1 cellular context compared by ENCODE assay signal in the genomic region with DNA sequence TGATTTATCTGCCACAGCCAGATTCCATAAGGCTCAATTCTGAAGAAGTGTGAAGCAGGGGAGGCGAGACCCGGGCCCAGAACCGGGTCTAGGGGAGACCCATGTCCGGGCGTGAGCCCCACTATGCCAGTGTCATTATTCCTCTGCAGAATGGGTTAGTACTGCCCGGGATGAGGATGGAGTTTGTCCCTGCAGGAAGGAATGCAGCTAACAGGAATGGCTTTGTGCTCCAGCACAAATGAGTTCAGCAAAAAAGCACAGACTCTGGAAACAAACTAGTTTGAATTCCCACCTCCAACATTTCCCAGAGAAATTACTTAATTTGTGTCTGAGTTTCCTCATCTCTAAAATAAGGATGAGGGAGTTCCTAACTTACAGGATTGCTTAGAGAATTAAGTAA.
TF ChIP-seq lines count a peak whose summit lies in the region.

No MANE protein-coding gene starts in this region.

TF ChIP-seq in GM23338, 12 proteins besides CTCF, POLR2A, EP300 and RAD21 (continued from another document):
- TF ChIP-seq ZNF462 (CRISPR knock-in tag; IDR thresholded peaks at IDR 0.05), result no peak
